ENCODE assay signal across 24 cellular contexts in the genomic region with DNA sequence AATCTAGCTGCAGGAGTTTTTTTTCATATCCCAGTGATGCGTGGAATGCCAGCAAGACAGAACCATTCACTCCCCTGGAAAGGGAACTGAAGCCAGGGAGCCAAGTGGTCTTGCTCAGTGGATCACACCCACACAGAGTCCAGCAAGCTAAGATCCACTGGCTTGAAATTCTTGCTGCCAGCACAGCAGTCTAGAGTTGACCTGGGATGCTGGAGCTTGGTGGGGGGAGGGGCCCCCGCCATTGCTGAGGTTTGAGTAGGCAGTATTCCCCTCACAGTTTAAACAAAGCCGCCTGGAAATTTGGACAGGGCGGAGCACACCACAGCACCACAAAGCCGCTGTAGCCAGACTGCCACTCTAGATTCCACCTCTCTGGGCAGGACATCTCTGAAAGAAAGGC.
"Had no signal": no experiment of that assay in that cellular context is flagged by ENCODE, and none has a peak within 500 bp of the region (broad histone marks: within the 10 kb centered on the region; RNA-seq: fewer than 3 reads in every experiment).

No MANE protein-coding gene starts in this region.

- DNase-seq: colonic mucosa; dermis blood vessel endothelial cell; effector CD4-positive, alpha-beta T cell; endodermal cell; erythroblast; foreskin keratinocyte; left cardiac atrium; left ventricle myocardium superior; mesendoderm; naive thymus-derived CD8-positive, alpha-beta T cell; nucleus accumbens; ovary; stimulated activated CD4-positive, alpha-beta T cell treated with anti-CD3 and anti-CD28 coated beads, Interleukin-4, amount 100 ng/mL, for 1 hour; stimulated activated CD8-positive, alpha-beta memory T cell treated with anti-CD3 and anti-CD28 coated beads, Interleukin-4, amount 100 ng/mL, for 48 hours; stimulated activated naive CD8-positive, alpha-beta T cell treated with anti-CD3 and anti-CD28 coated beads, Interleukin-15, Interleukin-2, amounts not matched to agents 100 U/mL and 50 U/mL, for 24 hours; tibial artery; upper lobe of left lung; uterus had no signal

- FAIRE-seq: endothelial cell of umbilical vein, kidney had no signal

- ATAC-seq: foreskin keratinocyte; left cardiac atrium; left ventricle myocardium superior; naive thymus-derived CD8-positive, alpha-beta T cell; stimulated activated effector memory CD8-positive, alpha-beta T cell treated with anti-CD3 and anti-CD28 coated beads, Interleukin-12 subunit alpha, Interleukin-12 subunit beta, amount 100 ng/mL, for 72 hours; stimulated activated naive CD8-positive, alpha-beta T cell treated with anti-CD3 and anti-CD28 coated beads, Interleukin-15, Interleukin-2, amounts not matched to agents 100 U/mL and 50 U/mL, for 24 hours had no signal

- H3K36me3 Mint-ChIP-seq: naive thymus-derived CD8-positive, alpha-beta T cell; stimulated activated effector memory CD8-positive, alpha-beta T cell treated with anti-CD3 and anti-CD28 coated beads, Interleukin-12 subunit alpha, Interleukin-12 subunit beta, amount 100 ng/mL, for 72 hours had no signal

- H3K27ac ChIP-seq: colonic mucosa, foreskin keratinocyte, ovary, right atrium auricular region, suprapubic skin, tibial artery, upper lobe of left lung, uterus had no signal

- H3K9me3 ChIP-seq: colonic mucosa, ovary, right atrium auricular region, suprapubic skin, tibial artery, upper lobe of left lung, uterus had no signal

- H3K27me3 ChIP-seq: colonic mucosa, ovary, right atrium auricular region, upper lobe of left lung, uterus had no signal

- H3K36me3 ChIP-seq: colonic mucosa, ovary, right atrium auricular region, suprapubic skin, tibial artery, upper lobe of left lung, uterus had no signal

- H3K4me3 ChIP-seq: colonic mucosa, lung, ovary, right atrium auricular region, suprapubic skin, tibial artery, upper lobe of left lung, uterus had no signal

- H3K4me1 ChIP-seq: colonic mucosa, foreskin keratinocyte, uterus had no signal

- H3K27ac Mint-ChIP-seq: endodermal cell; naive thymus-derived CD8-positive, alpha-beta T cell; stimulated activated effector memory CD8-positive, alpha-beta T cell treated with anti-CD3 and anti-CD28 coated beads, Interleukin-12 subunit alpha, Interleukin-12 subunit beta, amount 100 ng/mL, for 72 hours had no signal

- H3K9me3 Mint-ChIP-seq: stimulated activated effector memory CD8-positive, alpha-beta T cell treated with anti-CD3 and anti-CD28 coated beads, Interleukin-12 subunit alpha, Interleukin-12 subunit beta, amount 100 ng/mL, for 72 hours had no signal

- H3K4me3 Mint-ChIP-seq: endodermal cell; naive thymus-derived CD8-positive, alpha-beta T cell; stimulated activated effector memory CD8-positive, alpha-beta T cell treated with anti-CD3 and anti-CD28 coated beads, Interleukin-12 subunit alpha, Interleukin-12 subunit beta, amount 100 ng/mL, for 72 hours had no signal
